17 cellular contexts compared by ENCODE assay signal in genomic region chr9:87152206-87152605, GRCh38.
DNase-seq lines count a peak whose midpoint lies in the region; ATAC-seq and TF ChIP-seq lines count a peak whose summit lies in the region.
"Had no signal": no experiment of that assay in that cellular context is flagged by ENCODE, and none has a peak within 500 bp of the region (broad histone marks: within the 10 kb centered on the region; RNA-seq: fewer than 3 reads in every experiment).

No MANE protein-coding gene starts in this region.

- 0 out of 2 replicates have a peak overlapping the region, but pooled peaks have one; percentile 42 for H2BK20ac ChIP-seq in IMR-90 (ENCODE audit: low read depth, low read length)

- dilution Hi-C loops in IMR-90 (cut with HindIII; ENCODE audit: low sequenced_read_pairs, unreplicated experiment) = no loop called here

- no peak overlapping the region for H2AFZ ChIP-seq in IMR-90 (replicated peaks; ENCODE audit: low read length, poor library complexity)
- H2AFZ ChIP-seq in PC-9 = no peak overlapping the region
- H2AFZ ChIP-seq: GM23338 had no signal

- H3K23ac ChIP-seq in IMR-90 (ENCODE audit: low read depth, low read length) = no peak overlapping the region; the same call in 1 of the 2 replicates

- no peak overlapping the region for H2BK5ac ChIP-seq in IMR-90 (ENCODE audit: low read depth, low read length, poor library complexity, severe bottlenecking)

- H3K9me1 ChIP-seq in IMR-90 (ENCODE audit: insufficient read depth, low read length) = peaks cover 5% of the 10 kb centered on the region

- peak overlapping the region; percentile 63 to 73; a peak in 2 of 4 replicates for H4K8ac ChIP-seq in IMR-90 (ENCODE audit: low read depth in 2 of 2, low read length in 2 of 2)

- H3K4me1 ChIP-seq in IMR-90 (ENCODE audit: control insufficient read depth, insufficient read depth, low read length) = peaks cover 12% of the 10 kb centered on the region
- H3K4me1 ChIP-seq in PC-9 (replicated peaks; ENCODE audit: insufficient read depth) = no peaks in the 10 kb centered on the region
- H3K4me1 ChIP-seq: BLaER1, Caco-2 had no signal

- TF ChIP-seq CTCF in IMR-90 (conservative IDR thresholded peaks at IDR 0.05; ENCODE audit: low read depth, low read length) (no peak), PC-9 (conservative IDR thresholded peaks at IDR 0.05) (no peak)

- no peaks in the 10 kb centered on the region for H3K79me2 ChIP-seq in PC-9 (ENCODE audit: low read depth)

- peaks cover 3% of the 10 kb centered on the region; the same call in 1 of the 2 replicates for H3K9me3 ChIP-seq in IMR-90 (ENCODE audit: control insufficient read depth, insufficient read depth, low read length)
- H3K9me3 ChIP-seq in PC-9 (ENCODE audit: insufficient read depth, low read depth) = no peaks in the 10 kb centered on the region
- H3K9me3 ChIP-seq: Caco-2 had no signal

- H3K27me3 Mint-ChIP-seq in activated CD8-positive, alpha-beta T cell treated with anti-CD3 and anti-CD28 coated beads, Interleukin-2, amount 10 ng/mL, durations not matched to agents 7 days and 5 days (ENCODE audit: low read depth) = peaks cover 20% of the 10 kb centered on the region

- no peak overlapping the region for H3K4me3 ChIP-seq in IMR-90 (ENCODE audit: insufficient read depth, low read depth, low read length)
- H3K4me3 ChIP-seq in PC-9 = no peak overlapping the region
- H3K4me3 ChIP-seq: BLaER1, GM23338 had no signal

- H3F3A ChIP-seq in PC-9 (ENCODE audit: insufficient read depth, low read depth) = no peaks in the 10 kb centered on the region

- TF ChIP-seq RAD21 in IMR-90 (IDR thresholded peaks at IDR 0.05; ENCODE audit: low read length) = no peak

- H3K9me3 Mint-ChIP-seq in activated CD8-positive, alpha-beta T cell treated with anti-CD3 and anti-CD28 coated beads, Interleukin-2, amount 10 ng/mL, durations not matched to agents 7 days and 5 days (ENCODE audit: insufficient read depth) = no peaks in the 10 kb centered on the region

- H3K14ac ChIP-seq in IMR-90 (replicated peaks; ENCODE audit: low read depth, low read length) = 0 out of 2 replicates have a peak overlapping the region, but pooled peaks have one; percentile 25

- no peak for TF ChIP-seq POLR2A in IMR-90 (IDR thresholded peaks at IDR 0.05; ENCODE audit: low read depth, low read length)

- peak overlapping the region; percentile 88 for H4K5ac ChIP-seq in IMR-90 (ENCODE audit: low read depth, low read length)

- H3K36me3 ChIP-seq in IMR-90 (ENCODE audit: control insufficient read depth, insufficient read depth, low read length) (no peaks in the 10 kb centered on the region), PC-9 (ENCODE audit: low read depth) (no peaks in the 10 kb centered on the region)
- H3K36me3 ChIP-seq: BLaER1 had no signal

- 0 out of 2 replicates have a peak overlapping the region, but pooled peaks have one; percentile 65 for H3K4ac ChIP-seq in IMR-90 (ENCODE audit: low read depth, low read length)

- peak overlapping the region; percentile 92 for H3K18ac ChIP-seq in IMR-90 (ENCODE audit: low read depth, low read length)

- H3K36me3 Mint-ChIP-seq in activated CD8-positive, alpha-beta T cell treated with anti-CD3 and anti-CD28 coated beads, Interleukin-2, amount 10 ng/mL, durations not matched to agents 7 days and 5 days (ENCODE audit: low read depth) = no peaks in the 10 kb centered on the region
- H3K36me3 Mint-ChIP-seq: CD8-positive, alpha-beta memory T cell had no signal

- H3K79me1 ChIP-seq in IMR-90 (ENCODE audit: low read depth in 1 of 2, low read length in 2 of 2) = 0 out of 4 replicates have a peak, but pooled peaks cover 0 to 2% of the 10 kb centered on the region in 2 experiments

- peak overlapping the region; percentile 73; the same call in 1 of the 2 replicates for H3K9ac ChIP-seq in IMR-90 (ENCODE audit: low read depth, low read length)
- H3K9ac ChIP-seq: BLaER1 had no signal

- H3K27me3 ChIP-seq in IMR-90 (ENCODE audit: control insufficient read depth, insufficient read depth, low read length) (no peaks in the 10 kb centered on the region), PC-9 (ENCODE audit: insufficient read depth, low read depth) (no peaks in the 10 kb centered on the region)
- H3K27me3 ChIP-seq: BLaER1 had no signal

- H2BK120ac ChIP-seq in IMR-90 (ENCODE audit: low read depth, low read length) = peak overlapping the region; percentile 71; the same call in 1 of the 2 replicates

- no peak overlapping the region for H2AK5ac ChIP-seq in IMR-90 (ENCODE audit: low read depth, low read length)

- peak overlapping the region; percentile 62; the same call in 1 of the 2 replicates for H4K91ac ChIP-seq in IMR-90 (ENCODE audit: insufficient read depth, low read depth, low read length)

- CTCF ChIA-PET in IMR-90 (lab: Yijun Ruan, JAX) (no interaction called here), PC-9 (lab: Charles Lee) (no interaction called here)
- CTCF ChIA-PET in activated CD8-positive, alpha-beta T cell treated with anti-CD3 and anti-CD28 coated beads, Interleukin-2, amount 10 ng/mL, durations not matched to agents 7 days and 5 days (lab: Charles Lee) = no interaction called here

- peaks cover 1% of the 10 kb centered on the region for H3K4me1 Mint-ChIP-seq in activated CD8-positive, alpha-beta T cell treated with anti-CD3 and anti-CD28 coated beads, Interleukin-2, amount 10 ng/mL, durations not matched to agents 7 days and 5 days (ENCODE audit: low read depth)

- H2BK15ac ChIP-seq in IMR-90 (ENCODE audit: low read depth, low read length) = 0 out of 3 replicates have a peak overlapping the region, but pooled peaks have one; percentile 79

- H3K56ac ChIP-seq in IMR-90 (ENCODE audit: extremely low read depth, insufficient read depth, low read length) = no peak overlapping the region

- no CpG with 5 or more reads among the region's 8 CpGs for WGBS in IMR-90 (ENCODE audit: extremely low coverage in 2 of 2, insufficient read length in 1 of 2), 2 experiments

- no peak for DNase-seq in IMR-90
- DNase-seq in SK-MEL-5 (ENCODE audit: low read depth, low spot score) = peak; percentile 93
- peak; percentile 30 for DNase-seq in globus pallidus (ENCODE audit: low spot score)
- DNase-seq in pons (ENCODE audit: low spot score) = peak; percentile 30
- DNase-seq in DMS153 (lab: John Stamatoyannopoulos, UW) = no peak
- DNase-seq in Ammon's horn (ENCODE audit: low spot score) = no peak
- no peak for DNase-seq in PC-9
- no peak for DNase-seq in activated CD8-positive, alpha-beta T cell treated with anti-CD3 and anti-CD28 coated beads, Interleukin-2, amount 10 ng/mL, durations not matched to agents 7 days and 5 days
- DNase-seq: Caco-2; CD8-positive, alpha-beta memory T cell; DMS53; GF-D8; H7 had no signal

- in situ Hi-C loops in IMR-90 (cut with MboI; ENCODE audit: low sequenced_read_pairs) (no loop called here), SK-MEL-5 (cut with HindIII; ENCODE audit: low pct_unique_long_range_greater_than_20kb, low sequenced_read_pairs) (no loop called here)

- H3K27ac Mint-ChIP-seq in activated CD8-positive, alpha-beta T cell treated with anti-CD3 and anti-CD28 coated beads, Interleukin-2, amount 10 ng/mL, durations not matched to agents 7 days and 5 days = no peak overlapping the region
- H3K27ac Mint-ChIP-seq: CD8-positive, alpha-beta memory T cell; GM23338 had no signal

- H3K4me3 Mint-ChIP-seq in activated CD8-positive, alpha-beta T cell treated with anti-CD3 and anti-CD28 coated beads, Interleukin-2, amount 10 ng/mL, durations not matched to agents 7 days and 5 days = no peak overlapping the region
- H3K4me3 Mint-ChIP-seq: CD8-positive, alpha-beta memory T cell; GM23338 had no signal

- H3K27ac ChIP-seq in IMR-90 (ENCODE audit: insufficient read depth, low read length) (peak overlapping the region; percentile 60; the same call in 1 of the 2 replicates), PC-9 (no peak overlapping the region)
- H3K27ac ChIP-seq: 22Rv1, BLaER1, HL-60 had no signal

- no peaks in the 10 kb centered on the region for H3K9me2 ChIP-seq in PC-9 (ENCODE audit: insufficient read depth)

- BruUV-seq in IMR-90 (replicated peaks; lab: Mats Ljungman, UMichigan) = no TSS peak
- no TSS peak for BruUV-seq in PC-9 (replicated peaks; lab: Mats Ljungman, UMichigan)

- H4K20me1 ChIP-seq in IMR-90 (ENCODE audit: insufficient read depth, low read length) = no peaks in the 10 kb centered on the region
- H4K20me1 ChIP-seq in PC-9 (ENCODE audit: insufficient read depth) = no peaks in the 10 kb centered on the region
- H4K20me1 ChIP-seq: BLaER1 had no signal

- H2AK9ac ChIP-seq in IMR-90 (replicated peaks; ENCODE audit: low read depth, low read length, poor library complexity) = no peak overlapping the region

- H3K4me2 ChIP-seq in IMR-90 (ENCODE audit: low read depth, low read length) (peak overlapping the region; percentile 45), PC-9 (no peak overlapping the region)
- H3K4me2 ChIP-seq: BLaER1, GM23338 had no signal

- ATAC-seq in IMR-90 (ENCODE audit: low read depth) = no peak
- ATAC-seq in activated CD8-positive, alpha-beta T cell treated with anti-CD3 and anti-CD28 coated beads, Interleukin-2, amount 10 ng/mL, durations not matched to agents 7 days and 5 days = no peak
- ATAC-seq: GM23338 had no signal

- intact Hi-C loops in IMR-90 (cut with micrococcal nuclease) = no loop called here
- intact Hi-C loops in PC-9 (cut with micrococcal nuclease; ENCODE audit: unreplicated experiment) = no loop called here

- POLR2A ChIA-PET in IMR-90 (lab: Charles Lee; ENCODE audit: unreplicated experiment) (no interaction called here), PC-9 (lab: Charles Lee; ENCODE audit: unreplicated experiment) (no interaction called here)
- POLR2A ChIA-PET in activated CD8-positive, alpha-beta T cell treated with anti-CD3 and anti-CD28 coated beads, Interleukin-2, amount 10 ng/mL, durations not matched to agents 7 days and 5 days (lab: Charles Lee) = no interaction called here

TF ChIP-seq in IMR-90, 13 proteins besides CTCF, POLR2A, EP300 and RAD21:
- TF ChIP-seq MAFK (IDR thresholded peaks at IDR 0.05; ENCODE audit: low read depth, low read length) = no peak

Comparison
In these comparisons a context has a peak if more than half of its experiments do, and no peak if none do; other contexts are left out.
1. DNase-seq: peak in SK-MEL-5 (single experiment), globus pallidus (single experiment) and pons (single experiment); none in IMR-90 (single experiment), DMS153 (single experiment), Ammon's horn (single experiment), PC-9 (0 of 2) and activated CD8-positive, alpha-beta T cell treated with anti-CD3 and anti-CD28 coated beads, Interleukin-2, amount 10 ng/mL, durations not matched to agents 7 days and 5 days (single experiment).